ENCODE assay signal across 14 cellular contexts in genomic region chr14:102333795-102334415, GRCh38.
"Had no signal": no experiment of that assay in that cellular context is flagged by ENCODE, and none has a peak within 500 bp of the region (broad histone marks: within the 10 kb centered on the region; RNA-seq: fewer than 3 reads in every experiment).

No MANE protein-coding gene starts in this region.

- H3K27ac Mint-ChIP-seq: activated naive CD8-positive, alpha-beta T cell treated with anti-CD3 and anti-CD28 coated beads for 36 hours; nephron progenitor cell; progenitor cell of endocrine pancreas; stimulated activated naive CD8-positive, alpha-beta T cell treated with anti-CD3 and anti-CD28 coated beads, Interleukin-15, Interleukin-2, amounts not matched to agents 100 ng/mL and 50 ng/mL, for 24 hours had no signal

- H3K27me3 ChIP-seq: gastrocnemius medialis, heart left ventricle, left lung, tibial nerve, vagina had no signal

- H3K9me3 ChIP-seq: gastrocnemius medialis, heart left ventricle, left lung, tibial nerve, vagina had no signal

- ATAC-seq: gastrocnemius medialis, T-cell had no signal

- H3K4me3 ChIP-seq: gastrocnemius medialis, heart left ventricle, left lung, tibial nerve, vagina had no signal

- H3K9me3 Mint-ChIP-seq: activated naive CD8-positive, alpha-beta T cell treated with anti-CD3 and anti-CD28 coated beads for 36 hours; nephron progenitor cell; stimulated activated naive CD8-positive, alpha-beta T cell treated with anti-CD3 and anti-CD28 coated beads, Interleukin-15, Interleukin-2, amounts not matched to agents 100 ng/mL and 50 ng/mL, for 24 hours; T-cell had no signal

- H3K27me3 Mint-ChIP-seq: activated naive CD8-positive, alpha-beta T cell treated with anti-CD3 and anti-CD28 coated beads for 36 hours; progenitor cell of endocrine pancreas; stimulated activated naive CD8-positive, alpha-beta T cell treated with anti-CD3 and anti-CD28 coated beads, Interleukin-15, Interleukin-2, amounts not matched to agents 100 ng/mL and 50 ng/mL, for 24 hours; T-cell had no signal

- H3K4me3 Mint-ChIP-seq: activated naive CD8-positive, alpha-beta T cell treated with anti-CD3 and anti-CD28 coated beads for 36 hours; nephron progenitor cell; stimulated activated naive CD8-positive, alpha-beta T cell treated with anti-CD3 and anti-CD28 coated beads, Interleukin-15, Interleukin-2, amounts not matched to agents 100 ng/mL and 50 ng/mL, for 24 hours; T-cell had no signal

- H3K27ac ChIP-seq: gastrocnemius medialis, heart left ventricle, tibial nerve, vagina had no signal

- DNase-seq: activated naive CD4-positive, alpha-beta T cell; activated naive CD8-positive, alpha-beta T cell treated with anti-CD3 and anti-CD28 coated beads for 36 hours; amniotic stem cell; erythroblast; gastrocnemius medialis; heart left ventricle; left lung; nephron progenitor cell; T-cell; T1000 had no signal

- H3K4me1 ChIP-seq: gastrocnemius medialis, heart left ventricle, tibial nerve, vagina had no signal
